ENCODE assay signal across 1 cellular context in genomic region chr7:100192281-100192862, GRCh38.
TF ChIP-seq lines count a peak whose summit lies in the region.

No MANE protein-coding gene starts in this region.

TF ChIP-seq in IMR-90, 13 proteins besides CTCF, POLR2A, EP300 and RAD21:
- TF ChIP-seq CEBPB (IDR thresholded peaks at IDR 0.05; ENCODE audit: low read depth, low read length) = 0 out of 2 replicates have a peak, but pooled peaks have one; percentile 14
